In the genomic region with DNA sequence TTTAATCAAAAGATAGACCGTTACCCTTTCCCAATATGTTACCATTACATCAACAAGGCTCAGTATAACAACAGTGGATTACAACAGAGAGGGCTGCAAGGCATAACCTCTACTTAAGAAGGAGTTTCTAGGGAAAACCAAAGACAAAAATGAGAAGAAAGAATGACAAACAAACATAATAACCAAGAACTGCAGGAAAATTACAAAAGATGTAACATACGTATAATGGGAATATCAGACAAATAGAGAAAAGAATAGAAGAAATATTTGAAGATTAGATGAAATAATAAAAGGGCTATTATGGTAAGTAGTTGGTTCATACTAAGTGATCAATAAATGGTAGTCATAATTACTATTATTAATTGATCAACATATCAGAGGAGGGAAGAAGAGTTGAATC, we compare ENCODE assay signal across 25 cellular contexts.
"Had no signal": no experiment of that assay in that cellular context is flagged by ENCODE, and none has a peak within 500 bp of the region (broad histone marks: within the 10 kb centered on the region; RNA-seq: fewer than 3 reads in every experiment).

No MANE protein-coding gene starts in this region.

- DNase-seq: stimulated activated CD4-positive, alpha-beta T cell treated with anti-CD3 and anti-CD28 coated beads, Interleukin-2, amount 100 ng/mL, for 48 hours; stimulated activated CD4-positive, alpha-beta T cell treated with anti-CD3 and anti-CD28 coated beads, Interleukin-4, amount 100 ng/mL, for 1 hour; stimulated activated CD4-positive, alpha-beta T cell treated with anti-CD3 and anti-CD28 coated beads, Interleukin-4, amount 100 ng/mL, for 24 hours; stimulated activated CD4-positive, alpha-beta T cell treated with anti-CD3 and anti-CD28 coated beads, Interleukin-4, amount 100 ng/mL, for 4 hours; stimulated activated CD8-positive, alpha-beta memory T cell treated with anti-CD3 and anti-CD28 coated beads, Interleukin-4, amount 100 ng/mL, for 48 hours; stimulated activated naive B cell treated with anti-CD40 and anti-IgM and Interleukin-4, amounts not matched to agents 10 μg/mL and 1 μg/mL and 100 μg/mL, for 72 hours; stimulated activated naive CD4-positive, alpha-beta T cell; stimulated activated naive CD4-positive, alpha-beta T cell treated with Interleukin-2 at 50 U/mL for 16 hours; stimulated activated naive CD8-positive, alpha-beta T cell treated with anti-CD3 and anti-CD28 coated beads, Interleukin-15, amount 100 ng/mL, for 72 hours; stimulated activated naive CD8-positive, alpha-beta T cell treated with anti-CD3 and anti-CD28 coated beads, Interleukin-15, Interleukin-2, amounts not matched to agents 100 U/mL and 50 U/mL, for 24 hours; stomach; substantia nigra; testis; thyroid gland; tibial artery; transverse colon; trophoblast cell; upper lobe of left lung; upper lobe of right lung; uterus had no signal

- H3K27ac ChIP-seq: stomach, suprapubic skin, testis, thoracic aorta, thyroid gland, tibial artery, tibial nerve, transverse colon, upper lobe of left lung, upper lobe of right lung, uterus, vagina had no signal

- H3K27me3 ChIP-seq: stomach, suprapubic skin, testis, thyroid gland, tibial artery, tibial nerve, transverse colon, upper lobe of left lung, upper lobe of right lung, uterus, vagina had no signal

- H3K4me1 ChIP-seq: suprapubic skin, testis, thyroid gland, tibial artery, tibial nerve, upper lobe of left lung, upper lobe of right lung, uterus, vagina had no signal

- H3K9me3 ChIP-seq: testis, thyroid gland, upper lobe of right lung, uterus, vagina had no signal

- H3K4me3 ChIP-seq: stomach, suprapubic skin, testis, thoracic aorta, thyroid gland, tibial artery, tibial nerve, transverse colon, upper lobe of left lung, upper lobe of right lung, uterus, vagina had no signal

- FAIRE-seq: urothelium cell line had no signal

- H3K36me3 ChIP-seq: stomach, suprapubic skin, thoracic aorta, thyroid gland, tibial artery, tibial nerve, transverse colon, upper lobe of left lung, upper lobe of right lung, uterus, vagina had no signal
